Comparison of ENCODE assay signal across 8 cellular contexts in genomic region chr4:38670939-38671593, GRCh38. TPM values are rescaled to one million over a fixed set of nuclear protein-coding genes. Genes with fewer than 3 reads are reported as not detected.
DNase-seq lines count a peak whose midpoint lies in the region; ATAC-seq and TF ChIP-seq lines count a peak whose summit lies in the region.

No MANE protein-coding gene starts in this region.

- H3K36me3 ChIP-seq in left ventricle myocardium inferior, result no peaks in the 10 kb centered on the region
- peaks cover 21% of the 10 kb centered on the region for H3K36me3 ChIP-seq in RWPE2 (ENCODE audit: low read depth)
- no peaks in the 10 kb centered on the region for H3K36me3 ChIP-seq in liver (ENCODE audit: control insufficient read depth in 4 of 4, insufficient read depth in 3 of 4, low read depth in 1 of 4, low read length in 3 of 4)
- H3K36me3 ChIP-seq in urinary bladder (ENCODE audit: insufficient read depth), result no peaks in the 10 kb centered on the region

- H3K27me3 ChIP-seq in left ventricle myocardium inferior (ENCODE audit: low read depth), result no peaks in the 10 kb centered on the region
- no peaks in the 10 kb centered on the region for H3K27me3 ChIP-seq in RWPE2 (ENCODE audit: insufficient read depth, poor library complexity, severe bottlenecking)
- no peaks in the 10 kb centered on the region for H3K27me3 ChIP-seq in liver (ENCODE audit: control insufficient read depth in 4 of 4, insufficient read depth in 4 of 4, low read length in 3 of 4)

- H3K27ac ChIP-seq in left ventricle myocardium inferior (replicated peaks) (peak overlapping the region; percentile 100), RWPE2 (ENCODE audit: poor library complexity, severe bottlenecking) (peak overlapping the region; percentile 91), liver (ENCODE audit: low read depth in 1 of 2, low read length in 2 of 2) (peak overlapping the region; percentile 21 to 73), urinary bladder (ENCODE audit: low read depth) (peak overlapping the region; percentile 80)

- no peaks in the 10 kb centered on the region for H3K9me3 ChIP-seq in left ventricle myocardium inferior (replicated peaks)
- no peaks in the 10 kb centered on the region for H3K9me3 ChIP-seq in RWPE2 (ENCODE audit: severe bottlenecking)
- H3K9me3 ChIP-seq in liver (ENCODE audit: control insufficient read depth in 4 of 4, low read length in 3 of 4), result no peaks in the 10 kb centered on the region

- no peak for ATAC-seq in RWPE2 (ENCODE audit: low read depth)
- ATAC-seq in HG03045 (IDR thresholded peaks at IDR 0.05; ENCODE audit: unreplicated experiment), result no peak

- 17% methylated on average over 10 of the region's 10 CpGs for WGBS in liver
- 37% methylated on average over 10 of the region's 10 CpGs for WGBS in urinary bladder

- no peak overlapping the region for H3K9ac ChIP-seq in liver (ENCODE audit: low read depth in 1 of 2, low read length in 2 of 2)

- H3K4me1 ChIP-seq in left ventricle myocardium inferior, result peaks cover 98% of the 10 kb centered on the region
- H3K4me1 ChIP-seq in RWPE2 (ENCODE audit: insufficient read depth, poor library complexity, severe bottlenecking), result peaks cover 89% of the 10 kb centered on the region
- H3K4me1 ChIP-seq in liver (ENCODE audit: control insufficient read depth in 4 of 4, insufficient read depth in 4 of 4, low read length in 3 of 4), result peaks cover 26 to 96% (median 85%) of the 10 kb centered on the region in 4 donors
- H3K4me1 ChIP-seq in urinary bladder (ENCODE audit: insufficient read depth), result peaks cover 5% of the 10 kb centered on the region

- H3K4me3 ChIP-seq in left ventricle myocardium inferior (peak overlapping the region; percentile 74), RWPE2 (ENCODE audit: severe bottlenecking) (no peak overlapping the region), liver (ENCODE audit: low read depth in 1 of 3, low read length in 3 of 3) (peak overlapping the region in 2 of 3 donors; percentile 7 to 20), urinary bladder (ENCODE audit: low read depth, low read length) (no peak overlapping the region)

- TF ChIP-seq RAD21 in liver (IDR thresholded peaks at IDR 0.05), result peak in 1 of 2 donors; percentile 11

- DNase-seq in left ventricle myocardium inferior (no peak), cardiac septum (ENCODE audit: low spot score) (no peak), RWPE2 (ENCODE audit: low spot score) (no peak), NCI-H1436 (lab: John Stamatoyannopoulos, UW) (no peak)
- no peak for DNase-seq in activated CD4-positive, alpha-beta T cell treated with anti-CD3 and anti-CD28 coated beads, Interleukin-2, amount 50 U/mL, for 48 hours

- intact Hi-C loops in left ventricle myocardium inferior (cut with micrococcal nuclease) (loop anchor here (10.0 kb wide), 1 partner anchor 596 kb away; no protein-coding TSS in a partner anchor), cardiac septum (cut with DNase I) (loop anchor here (2.0 to 5.0 kb wide), 2 partner anchors 289 to 608 kb away; no protein-coding TSS in a partner anchor)

- TF ChIP-seq CTCF in left ventricle myocardium inferior (IDR thresholded peaks at IDR 0.05; ENCODE audit: borderline replicate concordance) (no peak), RWPE2 (IDR thresholded peaks at IDR 0.05; ENCODE audit: poor library complexity, severe bottlenecking) (no peak), liver (IDR thresholded peaks at IDR 0.05; ENCODE audit: low read depth, low read length, missing input control) (no peak)

TF ChIP-seq in liver, 16 proteins besides CTCF, POLR2A, EP300 and RAD21:
- TF ChIP-seq NR2F2 (IDR thresholded peaks at IDR 0.05), result peak; percentile 89
- TF ChIP-seq SP1 (IDR thresholded peaks at IDR 0.05), result no peak
- TF ChIP-seq HNF4G (IDR thresholded peaks at IDR 0.05), result no peak
- no peak for TF ChIP-seq FOXA1 (IDR thresholded peaks at IDR 0.05)
- peak; percentile 21 for TF ChIP-seq FOXA2 (IDR thresholded peaks at IDR 0.05)
- TF ChIP-seq ATF3 (IDR thresholded peaks at IDR 0.05), result peak; percentile 12
- TF ChIP-seq YY1 (IDR thresholded peaks at IDR 0.05), result peak; percentile 47
- TF ChIP-seq MAX (IDR thresholded peaks at IDR 0.05), result peak; percentile 79
- no peak for TF ChIP-seq GABPA (IDR thresholded peaks at IDR 0.05 in 1 of 2, conservative IDR thresholded peaks at IDR 0.05 in 1 of 2)
- TF ChIP-seq RXRA (IDR thresholded peaks at IDR 0.05), result peak; percentile 26 to 56
- TF ChIP-seq HNF4A (conservative IDR thresholded peaks at IDR 0.05), result peak; percentile 17 to 47
- no peak for TF ChIP-seq JUND (IDR thresholded peaks at IDR 0.05)
- peak in 1 of 2 donors; percentile 80 for TF ChIP-seq EGR1 (IDR thresholded peaks at IDR 0.05; ENCODE audit: low read depth in 2 of 2)
- no peak for TF ChIP-seq ZBTB33 (IDR thresholded peaks at IDR 0.05)
- TF ChIP-seq REST (IDR thresholded peaks at IDR 0.05), result no peak
- no peak for TF ChIP-seq TAF1 (conservative IDR thresholded peaks at IDR 0.05)

RNA-seq across cellular contexts. Expression of gene KLF3, which starts 7.1 kb away (rescaled TPM):
- total RNA-seq in left ventricle myocardium inferior (16.5 TPM), cardiac septum (25.3 TPM), liver (10 to 100 TPM; 20.1 to 77.5 TPM), urinary bladder (65.0 TPM)
- polyA plus RNA-seq in liver (10 to 100 TPM; 11.1 to 22.0 TPM), urinary bladder (25.7 TPM)

Comparison
In these comparisons a context has a peak if more than half of its experiments do, and no peak if none do; other contexts are left out.
1. H3K27ac ChIP-seq: peak in every context shown above with its lines; median percentile 100 in left ventricle myocardium inferior; 91 in RWPE2; 80 in urinary bladder; 47 in liver.
2. H3K4me3 ChIP-seq: peak in left ventricle myocardium inferior (single experiment) and liver (2 of 3); none in RWPE2 (single experiment) and urinary bladder (single experiment).